Comparison of ENCODE assay signal across 17 cellular contexts in genomic region chr1:240602189-240602588, GRCh38. TPM values are rescaled to one million over a fixed set of nuclear protein-coding genes. Genes with fewer than 3 reads are reported as not detected.
A peak's percentile ranks its signal among the peaks of the same experiment; 100 is the strongest.
DNase-seq lines count a peak whose midpoint lies in the region; ATAC-seq and TF ChIP-seq lines count a peak whose summit lies in the region.
"Had no signal": no experiment of that assay in that cellular context is flagged by ENCODE, and none has a peak within 500 bp of the region (broad histone marks: within the 10 kb centered on the region; RNA-seq: fewer than 3 reads in every experiment).

No MANE protein-coding gene starts in this region.

- no peak overlapping the region for H4K91ac ChIP-seq in mesenchymal stem cell (ENCODE audit: low read length)

- H2AFZ ChIP-seq in mesenchymal stem cell (ENCODE audit: low read depth, low read length): no peak overlapping the region

- H3K4me3 ChIP-seq in choroid plexus epithelial cell (ENCODE audit: low read depth, low read length) (no peak overlapping the region), mesenchymal stem cell (ENCODE audit: insufficient read depth in 1 of 2, low read depth in 1 of 2, low read length in 2 of 2) (no peak overlapping the region)
- H3K4me3 ChIP-seq: left ventricle myocardium inferior, sigmoid colon had no signal

- H3K36me3 Mint-ChIP-seq in stimulated activated effector memory CD8-positive, alpha-beta T cell treated with anti-CD3 and anti-CD28 coated beads, Interleukin-12 subunit alpha, Interleukin-12 subunit beta, amount 100 ng/mL, for 72 hours: no peaks in the 10 kb centered on the region

- peaks cover 3% of the 10 kb centered on the region for H3K9me3 Mint-ChIP-seq in stimulated activated effector memory CD8-positive, alpha-beta T cell treated with anti-CD3 and anti-CD28 coated beads, Interleukin-12 subunit alpha, Interleukin-12 subunit beta, amount 100 ng/mL, for 72 hours
- H3K9me3 Mint-ChIP-seq: activated naive CD8-positive, alpha-beta T cell treated with anti-CD3 and anti-CD28 coated beads, Interleukin-2, amount 50 U/mL, for 24 hours had no signal

- no peaks in the 10 kb centered on the region for H3K79me1 ChIP-seq in mesenchymal stem cell (replicated peaks; ENCODE audit: low read length, poor library complexity, severe bottlenecking)

- H3K4me2 ChIP-seq in mesenchymal stem cell (ENCODE audit: low read length, poor library complexity, severe bottlenecking): no peak overlapping the region

- H2BK120ac ChIP-seq in mesenchymal stem cell (ENCODE audit: low read depth, low read length): no peak overlapping the region

- no peak overlapping the region for H3K4ac ChIP-seq in mesenchymal stem cell (ENCODE audit: low read depth in 1 of 2, low read length in 2 of 2)

- H3K27ac Mint-ChIP-seq in stimulated activated effector memory CD8-positive, alpha-beta T cell treated with anti-CD3 and anti-CD28 coated beads, Interleukin-12 subunit alpha, Interleukin-12 subunit beta, amount 100 ng/mL, for 72 hours: no peak overlapping the region
- H3K27ac Mint-ChIP-seq: activated naive CD8-positive, alpha-beta T cell treated with anti-CD3 and anti-CD28 coated beads, Interleukin-2, amount 50 U/mL, for 24 hours had no signal

- WGBS in mesenchymal stem cell: 82% methylated on average over 2 of the region's 2 CpGs

- H3K4me1 Mint-ChIP-seq in stimulated activated effector memory CD8-positive, alpha-beta T cell treated with anti-CD3 and anti-CD28 coated beads, Interleukin-12 subunit alpha, Interleukin-12 subunit beta, amount 100 ng/mL, for 72 hours: no peaks in the 10 kb centered on the region
- H3K4me1 Mint-ChIP-seq: activated naive CD8-positive, alpha-beta T cell treated with anti-CD3 and anti-CD28 coated beads, Interleukin-2, amount 50 U/mL, for 24 hours had no signal

- no peak overlapping the region for H3K14ac ChIP-seq in mesenchymal stem cell (ENCODE audit: low read length in 2 of 2)

- H3K18ac ChIP-seq in mesenchymal stem cell (ENCODE audit: low read depth in 1 of 2, low read length in 2 of 2): no peak overlapping the region

- H3K9me3 ChIP-seq in mesenchymal stem cell (ENCODE audit: control insufficient read depth, low read length): no peaks in the 10 kb centered on the region
- H3K9me3 ChIP-seq: left ventricle myocardium inferior, sigmoid colon had no signal

- no peaks in the 10 kb centered on the region for H3K27me3 ChIP-seq in mesenchymal stem cell (ENCODE audit: control insufficient read depth in 1 of 2, insufficient read depth in 1 of 2, low read length in 2 of 2)
- H3K27me3 ChIP-seq: sigmoid colon had no signal

- no peak overlapping the region for H3K4me3 Mint-ChIP-seq in stimulated activated effector memory CD8-positive, alpha-beta T cell treated with anti-CD3 and anti-CD28 coated beads, Interleukin-12 subunit alpha, Interleukin-12 subunit beta, amount 100 ng/mL, for 72 hours
- H3K4me3 Mint-ChIP-seq: activated naive CD8-positive, alpha-beta T cell treated with anti-CD3 and anti-CD28 coated beads, Interleukin-2, amount 50 U/mL, for 24 hours had no signal

- H3K4me1 ChIP-seq in mesenchymal stem cell (ENCODE audit: control insufficient read depth, insufficient read depth, low read depth, low read length): no peaks in the 10 kb centered on the region
- H3K4me1 ChIP-seq: left ventricle myocardium inferior had no signal

- no peak overlapping the region for H3K23ac ChIP-seq in mesenchymal stem cell (ENCODE audit: low read length in 2 of 2)

- H2AK5ac ChIP-seq in mesenchymal stem cell (ENCODE audit: low read length, severe bottlenecking): no peak overlapping the region

- no peak overlapping the region for H2BK5ac ChIP-seq in mesenchymal stem cell (ENCODE audit: low read depth, low read length, poor library complexity, severe bottlenecking)

- H3K27ac ChIP-seq in mesenchymal stem cell (ENCODE audit: low read length, poor library complexity, severe bottlenecking): no peak overlapping the region
- H3K27ac ChIP-seq: left ventricle myocardium inferior, sigmoid colon had no signal

- DNase-seq in EH (ENCODE audit: low read depth) (peak; percentile 43), OCI-M1 (lab: John Stamatoyannopoulos, UW) (peak; percentile 7), choroid plexus epithelial cell (ENCODE audit: low read depth) (no peak), mesenchymal stem cell (peak; percentile 9), HUDEP-2 (lab: John Stamatoyannopoulos, UW; ENCODE audit: unreplicated experiment in 76 of 76) (no peak)
- no peak for DNase-seq in stimulated activated effector memory CD8-positive, alpha-beta T cell treated with anti-CD3 and anti-CD28 coated beads, Interleukin-12 subunit alpha, Interleukin-12 subunit beta, amount 100 ng/mL, for 72 hours (ENCODE audit: low spot score in 2 of 2)
- DNase-seq: activated naive CD8-positive, alpha-beta T cell treated with anti-CD3 and anti-CD28 coated beads, Interleukin-2, amount 50 U/mL, for 24 hours; left ventricle myocardium inferior; NCI-H1417 treated with DMSO at 0.1 percent for 48 hours; nucleus accumbens; SHP77 treated with DMSO at 0.1 percent for 48 hours; sigmoid colon; stimulated activated CD4-positive, alpha-beta T cell treated with anti-CD3 and anti-CD28 coated beads, Interleukin-2, amount 100 ng/mL, for 48 hours; substantia nigra; T-helper 2 cell had no signal

- H4K8ac ChIP-seq in mesenchymal stem cell (ENCODE audit: low read length): no peak overlapping the region

- peak overlapping the region; percentile 63 for H3K9ac ChIP-seq in mesenchymal stem cell (ENCODE audit: low read length)

- H2BK15ac ChIP-seq in mesenchymal stem cell (ENCODE audit: low read depth, poor library complexity, severe bottlenecking): no peak overlapping the region

- no peak overlapping the region for H2BK12ac ChIP-seq in mesenchymal stem cell (ENCODE audit: low read length in 2 of 2)

- TF ChIP-seq CTCF in choroid plexus epithelial cell (conservative IDR thresholded peaks at IDR 0.05; ENCODE audit: low read depth, low read length): peak; percentile 22

- H3K36me3 ChIP-seq in mesenchymal stem cell (ENCODE audit: control insufficient read depth in 1 of 2, insufficient read depth in 2 of 2, low read depth in 1 of 2, low read length in 2 of 2): peaks cover 0 to 24% of the 10 kb centered on the region in 2 experiments
- H3K36me3 ChIP-seq: left ventricle myocardium inferior, sigmoid colon had no signal

- ATAC-seq in GM19351 (IDR thresholded peaks at IDR 0.05; ENCODE audit: unreplicated experiment) (no peak), GM19324 (IDR thresholded peaks at IDR 0.05; ENCODE audit: low FRiP score, unreplicated experiment) (no peak)
- ATAC-seq in stimulated activated effector memory CD8-positive, alpha-beta T cell treated with anti-CD3 and anti-CD28 coated beads, Interleukin-12 subunit alpha, Interleukin-12 subunit beta, amount 100 ng/mL, for 72 hours: no peak
- ATAC-seq: activated naive CD8-positive, alpha-beta T cell treated with anti-CD3 and anti-CD28 coated beads, Interleukin-2, amount 50 U/mL, for 24 hours had no signal

RNA-seq across cellular contexts. Expression of gene GREM2, which starts 9.8 kb away (rescaled TPM):
- 2.2 TPM for polyA plus RNA-seq in mesenchymal stem cell (2013, experiment 1 of 2)
- 2.2 TPM for polyA plus RNA-seq in mesenchymal stem cell (2013, experiment 2 of 2)

Comparison
In these comparisons a context has a peak if more than half of its experiments do, and no peak if none do; other contexts are left out.
1. DNase-seq: peak in EH (single experiment), OCI-M1 (single experiment) and mesenchymal stem cell (single experiment); none in choroid plexus epithelial cell (single experiment), HUDEP-2 (0 of 76) and stimulated activated effector memory CD8-positive, alpha-beta T cell treated with anti-CD3 and anti-CD28 coated beads, Interleukin-12 subunit alpha, Interleukin-12 subunit beta, amount 100 ng/mL, for 72 hours (0 of 2).